In the genomic region with DNA sequence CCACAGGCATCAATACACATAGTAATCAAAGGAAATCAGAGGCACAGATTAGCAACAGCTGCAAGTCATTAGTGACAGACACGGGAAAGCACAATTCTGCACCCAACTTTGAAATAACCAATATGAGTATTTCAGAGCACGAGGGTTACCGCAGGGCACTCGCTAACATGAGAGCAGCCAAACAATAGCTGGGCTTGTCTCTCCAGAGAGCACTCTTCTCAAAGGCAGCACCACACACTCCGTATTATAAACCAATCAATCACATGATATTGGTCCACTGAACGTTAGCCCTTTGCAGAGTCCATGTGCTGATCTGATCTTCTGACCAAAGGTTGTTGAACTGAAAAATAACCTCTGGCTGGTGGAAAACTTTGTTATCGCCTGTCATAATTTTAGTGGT, we compare ENCODE assay signal across 1 cellular context.
TF ChIP-seq lines count a peak whose summit lies in the region.

No MANE protein-coding gene starts in this region.

TF ChIP-seq in HepG2, 621 proteins besides CTCF, POLR2A, EP300 and RAD21 (continued from another document):
- TF ChIP-seq POLR2G (IDR thresholded peaks at IDR 0.05; ENCODE audit: low read depth, low read length) (no peak), HOXA7 (CRISPR knock-in tag; IDR thresholded peaks at IDR 0.05) (no peak), ZNF644 (CRISPR knock-in tag; IDR thresholded peaks at IDR 0.05; ENCODE audit: low read depth) (no peak), ZNF446 (CRISPR knock-in tag; IDR thresholded peaks at IDR 0.05) (no peak), ZFY (CRISPR knock-in tag; IDR thresholded peaks at IDR 0.05) (no peak)
- TF ChIP-seq, protein P1, sequence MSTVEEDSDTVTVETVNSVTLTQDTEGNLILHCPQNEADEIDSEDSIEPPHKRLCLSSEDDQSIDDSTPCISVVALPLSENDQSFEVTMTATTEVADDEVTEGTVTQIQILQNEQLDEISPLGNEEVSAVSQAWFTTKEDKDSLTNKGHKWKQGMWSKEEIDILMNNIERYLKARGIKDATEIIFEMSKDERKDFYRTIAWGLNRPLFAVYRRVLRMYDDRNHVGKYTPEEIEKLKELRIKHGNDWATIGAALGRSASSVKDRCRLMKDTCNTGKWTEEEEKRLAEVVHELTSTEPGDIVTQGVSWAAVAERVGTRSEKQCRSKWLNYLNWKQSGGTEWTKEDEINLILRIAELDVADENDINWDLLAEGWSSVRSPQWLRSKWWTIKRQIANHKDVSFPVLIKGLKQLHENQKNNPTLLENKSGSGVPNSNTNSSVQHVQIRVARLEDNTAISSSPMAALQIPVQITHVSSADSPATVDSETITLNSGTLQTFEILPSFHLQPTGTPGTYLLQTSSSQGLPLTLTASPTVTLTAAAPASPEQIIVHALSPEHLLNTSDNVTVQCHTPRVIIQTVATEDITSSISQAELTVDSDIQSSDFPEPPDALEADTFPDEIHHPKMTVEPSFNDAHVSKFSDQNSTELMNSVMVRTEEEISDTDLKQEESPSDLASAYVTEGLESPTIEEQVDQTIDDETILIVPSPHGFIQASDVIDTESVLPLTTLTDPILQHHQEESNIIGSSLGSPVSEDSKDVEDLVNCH (CRISPR knock-in tag; IDR thresholded peaks at IDR 0.05) = no peak
TF ChIP-seq in HepG2: peak in this region for 0.
